2 cellular contexts compared by ENCODE assay signal in genomic region chr7:54662701-54663100, GRCh38.
TF ChIP-seq lines count a peak whose summit lies in the region.

No MANE protein-coding gene starts in this region.

TF ChIP-seq in GM23338, 12 proteins besides CTCF, POLR2A, EP300 and RAD21:
- TF ChIP-seq ZNF331 (CRISPR knock-in tag; IDR thresholded peaks at IDR 0.05; ENCODE audit: low read depth) (no peak), CREB1 (CRISPR knock-in tag; IDR thresholded peaks at IDR 0.05; ENCODE audit: low read depth) (no peak), ZNF462 (CRISPR knock-in tag; IDR thresholded peaks at IDR 0.05) (no peak), EZH2phosphoT487 (IDR thresholded peaks at IDR 0.05; ENCODE audit: unreplicated experiment) (no peak)

TF ChIP-seq in H1, 55 proteins besides CTCF, POLR2A, EP300 and RAD21:
- no peak for TF ChIP-seq JUN (IDR thresholded peaks at IDR 0.05; ENCODE audit: low read depth, low read length)
- TF ChIP-seq ATF2 (IDR thresholded peaks at IDR 0.05; ENCODE audit: low read length): no peak
- no peak for TF ChIP-seq RFX5 (IDR thresholded peaks at IDR 0.05; ENCODE audit: borderline replicate concordance, low read depth, low read length)
- TF ChIP-seq ASH2L (IDR thresholded peaks at IDR 0.05; ENCODE audit: low read length): no peak
- no peak for TF ChIP-seq POLR2AphosphoS5 (IDR thresholded peaks at IDR 0.05; ENCODE audit: low read depth, low read length)
- no peak for TF ChIP-seq FOSL1 (IDR thresholded peaks at IDR 0.05; ENCODE audit: insufficient read depth, low read depth, low read length)
- no peak for TF ChIP-seq EZH2 (IDR thresholded peaks at IDR 0.05; ENCODE audit: low read depth, low read length, severe bottlenecking)
- no peak for TF ChIP-seq SP1 (IDR thresholded peaks at IDR 0.05; ENCODE audit: low read depth, low read length)
- TF ChIP-seq MAX (IDR thresholded peaks at IDR 0.05): no peak
- TF ChIP-seq CHD7 (IDR thresholded peaks at IDR 0.05; ENCODE audit: insufficient replicate concordance, low read length): no peak
- no peak for TF ChIP-seq HDAC6 (IDR thresholded peaks at IDR 0.05; ENCODE audit: low read depth, low read length)
- no peak for TF ChIP-seq CBX8 (IDR thresholded peaks at IDR 0.05; ENCODE audit: borderline replicate concordance, low read depth, low read length)
- no peak for TF ChIP-seq E2F6 (IDR thresholded peaks at IDR 0.05)
- TF ChIP-seq TEAD4 (IDR thresholded peaks at IDR 0.05; ENCODE audit: low read depth, low read length): no peak
- no peak for TF ChIP-seq RNF2 (IDR thresholded peaks at IDR 0.05; ENCODE audit: borderline replicate concordance, low read depth, low read length, missing control alignments, poor library complexity, severe bottlenecking)
- TF ChIP-seq SP2 (IDR thresholded peaks at IDR 0.05; ENCODE audit: low read length): no peak
- TF ChIP-seq PHF8 (conservative IDR thresholded peaks at IDR 0.05; ENCODE audit: low read depth, low read length): no peak
- TF ChIP-seq SP4 (IDR thresholded peaks at IDR 0.05; ENCODE audit: low read length): no peak
